ENCODE assay signal across 8 cellular contexts in the genomic region with DNA sequence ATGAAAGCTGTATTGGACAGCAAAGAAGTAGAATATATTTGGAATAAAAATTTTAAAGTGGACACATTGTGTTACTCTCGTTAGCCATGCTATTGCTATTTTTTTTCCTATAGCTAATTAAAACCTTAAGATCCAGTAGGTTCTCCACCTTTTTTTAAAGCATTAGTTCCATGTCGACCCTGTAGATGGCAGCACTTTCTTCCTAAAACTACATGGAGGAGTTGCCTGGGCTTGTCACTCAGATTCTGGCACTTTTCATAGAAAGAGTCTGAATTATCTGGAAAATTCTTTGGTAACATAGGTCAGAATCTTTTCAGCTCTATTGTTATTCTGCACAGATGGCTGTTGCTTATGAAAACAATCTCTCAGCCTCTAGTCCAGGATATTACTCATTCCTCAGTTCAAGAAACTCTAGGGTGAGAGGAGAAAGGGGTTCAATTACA. TPM values are rescaled to one million over a fixed set of nuclear protein-coding genes. Genes with fewer than 3 reads are reported as not detected.
A peak's percentile ranks its signal among the peaks of the same experiment; 100 is the strongest.
DNase-seq lines count a peak whose midpoint lies in the region; ATAC-seq and TF ChIP-seq lines count a peak whose summit lies in the region.

No MANE protein-coding gene starts in this region.

- H3K9me2 ChIP-seq in HCT116 (ENCODE audit: insufficient read depth), result no peaks in the 10 kb centered on the region

- no peaks in the 10 kb centered on the region for H3K79me2 ChIP-seq in HCT116 (ENCODE audit: insufficient read depth, low read length)

- H3K36me3 ChIP-seq in HCT116 (ENCODE audit: control insufficient read depth in 1 of 2, insufficient read depth in 2 of 2, low read length in 2 of 2) (no peaks in the 10 kb centered on the region), colonic mucosa (no peaks in the 10 kb centered on the region), left lung (no peaks in the 10 kb centered on the region), testis (ENCODE audit: low read depth, missing control alignments) (no peaks in the 10 kb centered on the region)

- H3K4me3 ChIP-seq in HCT116 (replicated peaks in 1 of 2; ENCODE audit: low read depth in 1 of 2, low read length in 2 of 2), result peak overlapping the region in 1 of 2 experiments; percentile 6; a peak in 2 of 4 replicates
- no peak overlapping the region for H3K4me3 ChIP-seq in colonic mucosa
- no peak overlapping the region for H3K4me3 ChIP-seq in left lung
- H3K4me3 ChIP-seq in testis, result no peak overlapping the region

- H3K4me2 ChIP-seq in HCT116 (ENCODE audit: low read length), result peak overlapping the region; percentile 66

- H3K27me3 ChIP-seq in HCT116 (ENCODE audit: insufficient read depth, low read length) (no peaks in the 10 kb centered on the region), colonic mucosa (no peaks in the 10 kb centered on the region), left lung (no peaks in the 10 kb centered on the region), testis (no peaks in the 10 kb centered on the region)

- H3K27ac ChIP-seq in HCT116 (ENCODE audit: low read depth, low read length) (no peak overlapping the region), colonic mucosa (no peak overlapping the region), left lung (no peak overlapping the region), testis (no peak overlapping the region)

- TF ChIP-seq CTCF in HCT116 (IDR thresholded peaks at IDR 0.05 in 2 of 3, conservative IDR thresholded peaks at IDR 0.05 in 1 of 3; ENCODE audit: borderline replicate concordance in 1 of 3, insufficient read depth in 1 of 3, low read depth in 2 of 3, low read length in 2 of 3) (peak; percentile 66 to 86 (median 79)), colonic mucosa (IDR thresholded peaks at IDR 0.05) (peak; percentile 74), left lung (IDR thresholded peaks at IDR 0.05) (peak; percentile 54 to 80), testis (IDR thresholded peaks at IDR 0.05) (peak; percentile 50 to 81 (median 78))

- RAD21 ChIA-PET in HCT116 (lab: Charles Lee; ENCODE audit: low non-redundant PET in 1 of 2, low total read pairs in 2 of 2, uncharacterized antibody in 2 of 2, unreplicated experiment in 2 of 2), result interaction anchor here (0.6 to 1.8 kb wide), 3 partner anchors 51 to 360 kb away, joined by 3 to 11 read pairs (median 7); no protein-coding TSS in a partner anchor

- H3K9me3 ChIP-seq in HCT116 (ENCODE audit: control insufficient read depth in 1 of 2, insufficient read depth in 1 of 2, low read depth in 1 of 2, low read length in 2 of 2) (no peaks in the 10 kb centered on the region), colonic mucosa (no peaks in the 10 kb centered on the region), left lung (no peaks in the 10 kb centered on the region), testis (no peaks in the 10 kb centered on the region)

- peak overlapping the region; percentile 100 for H2AFZ ChIP-seq in HCT116 (ENCODE audit: low read depth, low read length, poor library complexity, severe bottlenecking)

- peak; percentile 38 for ATAC-seq in Right ventricle myocardium inferior
- peak; percentile 50; the same call in 1 of the 2 replicates for ATAC-seq in HCT116
- ATAC-seq in left lung, result peak; percentile 76

- CTCF ChIA-PET in HCT116 (lab: Charles Lee), result interaction anchor here (0.8 to 2.9 kb wide), 24 partner anchors 10 to 830 kb away, joined by 3 to 44 read pairs (median 4); no protein-coding TSS in a partner anchor

- intact Hi-C loops in Right ventricle myocardium inferior (cut with DNase I) (loop anchor here (2.0 to 10.0 kb wide), 3 partner anchors 359 to 589 kb away; no protein-coding TSS in a partner anchor), cardiac septum (cut with DNase I) (no loop called here), HCT116 (cut with micrococcal nuclease) (loop anchor here (1.0 kb wide), 2 partner anchors 117 to 359 kb away; no protein-coding TSS in a partner anchor), colonic mucosa (cut with DNase I) (loop anchor here (5.0 to 10.0 kb wide), 2 partner anchors 357 to 499 kb away; no protein-coding TSS in a partner anchor), left lung (cut with DNase I) (loop anchor here in 1 of 2 donors (10.0 kb wide), 1 partner anchor 359 kb away; no protein-coding TSS in a partner anchor), testis (cut with DNase I; ENCODE audit: low total_unique reads) (loop anchor here (10.0 kb wide), 1 partner anchor 369 kb away; no protein-coding TSS in a partner anchor)

- TF ChIP-seq POLR2A in HCT116 (IDR thresholded peaks at IDR 0.05; ENCODE audit: borderline replicate concordance, extremely low read depth, insufficient read depth, insufficient read length) (no peak), testis (IDR thresholded peaks at IDR 0.05) (no peak)

- no peaks in the 10 kb centered on the region for H4K20me1 ChIP-seq in HCT116 (ENCODE audit: insufficient read depth)

- H3K4me1 ChIP-seq in HCT116 (ENCODE audit: control insufficient read depth in 1 of 2, insufficient read depth in 2 of 2, low read length in 2 of 2), result peaks cover 0 to 21% of the 10 kb centered on the region in 2 experiments; a peak in 2 of 4 replicates
- no peaks in the 10 kb centered on the region for H3K4me1 ChIP-seq in colonic mucosa
- H3K4me1 ChIP-seq in left lung, result peaks cover 0 to 13% of the 10 kb centered on the region in 2 donors
- H3K4me1 ChIP-seq in testis, result no peaks in the 10 kb centered on the region

- peak; percentile 88 for TF ChIP-seq RAD21 in HCT116 (IDR thresholded peaks at IDR 0.05; ENCODE audit: low read depth)

- POLR2A ChIA-PET in HCT116 (lab: Charles Lee), result interaction anchor here (1.5 kb wide), 1 partner anchor 359 kb away, joined by 5 read pairs; no protein-coding TSS in a partner anchor

- BruUV-seq in HCT116 (replicated peaks; lab: Mats Ljungman, UMichigan), result no TSS peak

- no peak overlapping the region for H3K9ac ChIP-seq in HCT116 (ENCODE audit: low read length)
- no peak overlapping the region for H3K9ac ChIP-seq in colonic mucosa (ENCODE audit: low read depth in 2 of 2, low read length in 2 of 2)

- no peak for DNase-seq in Right ventricle myocardium inferior (ENCODE audit: missing footprints)
- DNase-seq in cardiac septum (ENCODE audit: low spot score), result no peak
- peak; percentile 64 for DNase-seq in HCT116 (ENCODE audit: low read depth, low spot score)
- peak; percentile 72 for DNase-seq in M059J (ENCODE audit: low read depth)
- peak; percentile 46 for DNase-seq in SK-N-DZ (ENCODE audit: low spot score)
- peak; percentile 60 for DNase-seq in colonic mucosa
- DNase-seq in left lung, result no peak
- peak; percentile 76 for DNase-seq in testis

- 1 to 3% methylated on average over 2 of the region's 2 CpGs for WGBS in testis, 2 donors

TF ChIP-seq in HCT116, 20 proteins besides CTCF, POLR2A, EP300 and RAD21:
- TF ChIP-seq ZNF274 (IDR thresholded peaks at IDR 0.05; ENCODE audit: low read depth, low read length) (no peak), CBX3 (IDR thresholded peaks at IDR 0.05; ENCODE audit: low read depth) (no peak), SIN3A (IDR thresholded peaks at IDR 0.05; ENCODE audit: low read depth) (no peak)

RNA-seq across cellular contexts. Expression of a gene that starts 42.0 kb away (rescaled TPM):
- total RNA-seq in Right ventricle myocardium inferior (1.4 TPM), cardiac septum (0.75 TPM), HCT116 (2021; ENCODE audit: unreplicated experiment) (0.17 TPM), colonic mucosa (under 1 TPM; 0.16 to 0.37 TPM), left lung (1 to 10 TPM; 2.2 to 2.7 TPM), testis (1 to 10 TPM; 4.3 to 8.1 TPM)
- not detected in 2 replicates for polyA plus RNA-seq in HCT116 (2012)
- 0.07 TPM in 1 of 2 replicates, not detected in the other for total RNA-seq in M059J (2014; rRNA removed; shearing (Covaris generic))
- polyA plus RNA-seq in SK-N-DZ (2014; cell fraction: cytosol; rRNA removed), result not detected in 2 replicates
- polyA plus RNA-seq in SK-N-DZ (2014; cell fraction: nucleus; rRNA removed), result not detected in 2 replicates
- 9.3 TPM for polyA plus RNA-seq in testis (ENCODE audit: insufficient read depth, low read depth, low replicate concordance)

Comparison
In these comparisons a context has a peak if more than half of its experiments do, and no peak if none do; other contexts are left out.
1. DNase-seq: peak in HCT116 (single experiment), M059J (single experiment), SK-N-DZ (single experiment), colonic mucosa (single experiment) and testis (single experiment); none in Right ventricle myocardium inferior (single experiment), cardiac septum (single experiment) and left lung (0 of 2).
2. Peak in every context shown above with its lines, with median percentiles within 50 percentile points of each other: ATAC-seq and CTCF ChIP-seq.